ENCODE assay signal across 8 cellular contexts in the genomic region with DNA sequence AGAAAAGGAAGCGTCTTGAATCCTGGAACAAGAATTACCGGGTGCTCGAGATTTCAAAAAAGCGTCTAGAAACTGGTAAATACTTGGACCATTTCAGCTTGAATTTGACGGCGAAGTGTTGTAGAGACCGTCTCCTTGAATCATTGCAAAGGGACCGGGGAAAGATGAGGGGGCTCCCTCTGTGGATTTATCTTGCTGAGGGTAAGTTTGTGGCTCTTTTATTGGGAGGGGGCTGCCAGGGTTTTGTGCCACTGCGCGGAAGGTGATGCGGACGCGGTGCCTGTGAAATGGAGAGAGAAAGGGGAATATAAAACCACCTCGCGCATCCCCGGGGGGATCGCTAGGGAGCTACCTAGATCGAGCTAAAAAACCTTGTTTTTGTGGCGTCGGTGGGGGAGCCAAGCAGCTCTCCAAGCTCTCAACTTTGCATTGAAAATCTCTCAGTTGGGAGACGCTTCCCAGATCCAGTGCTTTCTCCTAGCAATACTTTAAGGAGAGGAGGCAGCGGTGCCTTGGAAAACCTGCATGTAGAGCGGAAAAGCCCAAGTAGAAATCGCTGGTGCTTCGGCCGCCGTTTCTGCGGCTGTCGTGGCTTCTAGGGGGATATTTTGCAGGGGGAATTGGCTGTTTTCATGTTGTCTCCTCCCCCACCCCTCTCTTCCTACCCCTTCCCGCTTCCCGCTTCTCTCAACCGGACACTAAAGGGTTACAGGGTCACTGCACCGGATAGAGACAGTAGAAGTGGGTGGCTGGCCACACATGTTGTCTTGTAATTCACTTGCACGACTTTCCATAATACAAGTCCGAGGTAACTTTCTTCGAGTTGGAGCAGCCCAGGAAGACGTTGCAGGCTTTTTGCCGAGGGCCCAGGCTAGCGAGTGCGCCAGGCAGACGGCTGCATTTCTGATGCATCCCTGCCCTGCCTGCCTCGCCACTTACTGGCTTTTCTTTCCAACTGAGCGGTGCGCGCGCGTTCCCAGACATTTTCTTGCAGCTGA.
DNase-seq lines count a peak whose midpoint lies in the region; ATAC-seq, FAIRE-seq and TF ChIP-seq lines count a peak whose summit lies in the region.

No MANE protein-coding gene starts in this region.

- no peak overlapping the region for H4K91ac ChIP-seq in H1 (replicated peaks; ENCODE audit: insufficient read length, low read length)

- peak in 1 of 2 experiments; percentile 1; a peak in 1 of 4 replicates for TF ChIP-seq RAD21 in H1 (IDR thresholded peaks at IDR 0.05 in 1 of 2, conservative IDR thresholded peaks at IDR 0.05 in 1 of 2; ENCODE audit: low read depth in 2 of 2, low read length in 2 of 2)

- no peak overlapping the region for H3K56ac ChIP-seq in H1 (replicated peaks; ENCODE audit: insufficient read length, low read depth, low read length)

- peak overlapping the region; percentile 86 to 97 for H3K4me2 ChIP-seq in H1 (ENCODE audit: insufficient read depth in 1 of 2, low read depth in 2 of 2, low read length in 2 of 2)

- H2BK15ac ChIP-seq in H1 (ENCODE audit: low read length), result no peak overlapping the region

- H2BK120ac ChIP-seq in H1 (replicated peaks; ENCODE audit: low read depth, low read length), result no peak overlapping the region

- H2AFZ ChIP-seq in H1 (ENCODE audit: low read length), result peak overlapping the region; percentile 94

- no peak; a peak in 1 of 3 replicates for TF ChIP-seq POLR2A in H1 (IDR thresholded peaks at IDR 0.05; ENCODE audit: control extremely low read depth in 1 of 2, low read depth in 2 of 2, low read length in 2 of 2)
- no peak for TF ChIP-seq POLR2A in tibial nerve (IDR thresholded peaks at IDR 0.05)
- TF ChIP-seq POLR2A in GM12892 (IDR thresholded peaks at IDR 0.05; ENCODE audit: low read depth, low read length), result no peak

- no peak overlapping the region for H2AK5ac ChIP-seq in H1 (ENCODE audit: low read depth, low read length)

- no peak for TF ChIP-seq EP300 in H1 (IDR thresholded peaks at IDR 0.05; ENCODE audit: borderline replicate concordance in 1 of 2, low read depth in 2 of 2, low read length in 2 of 2)
- TF ChIP-seq EP300 in tibial nerve (IDR thresholded peaks at IDR 0.05), result peak in 1 of 2 donors; percentile 11

- POLR2A ChIA-PET in BJ (lab: Charles Lee) (interaction anchor here (0.6 kb wide), 1 partner anchor 613 kb away, joined by 3 read pairs; no protein-coding TSS in a partner anchor), H1 (lab: Charles Lee; ENCODE audit: partially characterized antibody) (interaction anchor here (0.7 kb wide), 1 partner anchor 188 kb away, joined by 3 read pairs; the partner anchor contains the start of gene NLGN1)

- H3K18ac ChIP-seq in H1 (ENCODE audit: extremely low read depth, low read length), result peak overlapping the region; percentile 21; the same call in 1 of the 2 replicates

- H3K79me1 ChIP-seq in H1 (ENCODE audit: low read depth, low read length), result no peaks in the 10 kb centered on the region

- CTCF ChIA-PET in BJ (lab: Yijun Ruan, JAX) (interaction anchor here (0.6 to 1.2 kb wide), 7 partner anchors 9 to 856 kb away, joined by 3 to 4 read pairs (median 3); no protein-coding TSS in a partner anchor), H1 (lab: Charles Lee; ENCODE audit: partially characterized antibody) (interaction anchor here (0.6 to 1.2 kb wide), 4 partner anchors 31 to 324 kb away, joined by 3 to 5 read pairs (median 4); no protein-coding TSS in a partner anchor)

- H3K79me2 ChIP-seq in H1 (ENCODE audit: control insufficient read depth in 1 of 2, insufficient read depth in 2 of 2, low read length in 2 of 2), result no peaks in the 10 kb centered on the region

- H3K36me3 ChIP-seq in BJ (ENCODE audit: control insufficient read depth, insufficient read depth, low read length) (no peaks in the 10 kb centered on the region), H1 (ENCODE audit: control insufficient read depth in 2 of 4, insufficient read depth in 4 of 4, low read length in 3 of 4) (no peaks in the 10 kb centered on the region), tibial nerve (no peaks in the 10 kb centered on the region)

- 0 out of 2 replicates have a peak overlapping the region, but pooled peaks have one; percentile 11 for H2BK12ac ChIP-seq in H1 (ENCODE audit: low read depth, low read length)

- H2BK5ac ChIP-seq in H1 (ENCODE audit: low read depth, low read length), result peak overlapping the region; percentile 20; the same call in 1 of the 2 replicates

- no peaks in the 10 kb centered on the region for H4K20me1 ChIP-seq in H1 (replicated peaks in 1 of 2; ENCODE audit: control insufficient read depth in 1 of 2, insufficient read depth in 2 of 2, low read length in 2 of 2)

- no peaks in the 10 kb centered on the region for H3K27me3 ChIP-seq in BJ (ENCODE audit: control insufficient read depth, insufficient read depth, low read length)
- H3K27me3 ChIP-seq in H1 (replicated peaks in 1 of 4; ENCODE audit: control insufficient read depth in 3 of 4, extremely low read depth in 1 of 4, insufficient read depth in 3 of 4, low read length in 3 of 4), result no peaks in the 10 kb centered on the region; a peak in 1 of 7 replicates
- H3K27me3 ChIP-seq in tibial nerve, result no peaks in the 10 kb centered on the region

- FAIRE-seq in H1 (lab: Jason Lieb, UNC) (peak; percentile 71), GM12892 (lab: Jason Lieb, UNC) (no peak)

- no peak overlapping the region for H2BK20ac ChIP-seq in H1 (ENCODE audit: low read length)

- peaks cover 12% of the 10 kb centered on the region for H3K23me2 ChIP-seq in H1 (ENCODE audit: low read depth, low read length)

- no peaks in the 10 kb centered on the region for H3K9me3 ChIP-seq in H1 (ENCODE audit: insufficient read depth in 2 of 2, low read depth in 1 of 2, low read length in 1 of 2)
- no peaks in the 10 kb centered on the region for H3K9me3 ChIP-seq in tibial nerve

- H4K8ac ChIP-seq in H1 (ENCODE audit: extremely low read depth, insufficient read depth, low read length), result peak overlapping the region; percentile 6; the same call in 1 of the 2 replicates

- peak; percentile 22 for DNase-seq in BJ (ENCODE audit: low read depth)
- DNase-seq in NCI-H2227 (lab: John Stamatoyannopoulos, UW; ENCODE audit: unreplicated experiment), result peak; percentile 70
- DNase-seq in H1 (ENCODE audit: low read depth in 1 of 2, low spot score in 2 of 2), result peak in 1 of 2 experiments; percentile 69
- peak; percentile 5 to 69 for DNase-seq in lung microvascular endothelial cell (ENCODE audit: low read depth in 2 of 2)
- DNase-seq in tibial nerve (ENCODE audit: low spot score in 2 of 2), result peak; percentile 16 to 17
- no peak for DNase-seq in GM12892 (ENCODE audit: insufficient read length)
- no peak for DNase-seq in NK-92 (lab: John Stamatoyannopoulos, UW; ENCODE audit: unreplicated experiment)

- 0 out of 2 replicates have a peak overlapping the region, but pooled peaks have one; percentile 8 for H3K27ac ChIP-seq in H1 (ENCODE audit: low read depth, low read length)
- H3K27ac ChIP-seq in tibial nerve, result peak overlapping the region in 1 of 4 donors; percentile 21

- TF ChIP-seq CTCF in BJ (IDR thresholded peaks at IDR 0.05; ENCODE audit: insufficient read depth, low read depth, low read length) (no peak), H1 (IDR thresholded peaks at IDR 0.05; ENCODE audit: control extremely low read depth in 1 of 3, insufficient read depth in 1 of 3, low read depth in 1 of 3, low read length in 3 of 3) (no peak), tibial nerve (IDR thresholded peaks at IDR 0.05) (no peak)

- H3K4me3 ChIP-seq in BJ (ENCODE audit: low read depth, low read length) (peak overlapping the region; percentile 56), H1 (ENCODE audit: extremely low read depth in 1 of 4, insufficient read depth in 2 of 4, low read depth in 3 of 4, low read length in 4 of 4) (peak overlapping the region; percentile 60 to 78 (median 68)), tibial nerve (peak overlapping the region; percentile 25 to 57 (median 45))

- H3K4me1 ChIP-seq in H1 (replicated peaks in 1 of 4; ENCODE audit: control insufficient read depth in 3 of 4, insufficient read depth in 4 of 4, low read length in 3 of 4) (peaks cover 0 to 5% (median 1%) of the 10 kb centered on the region in 4 experiments; a peak in 3 of 7 replicates), tibial nerve (peaks cover 0 to 6% (median 0%) of the 10 kb centered on the region in 4 donors)

- no peak overlapping the region for H3K23ac ChIP-seq in H1 (ENCODE audit: insufficient read length)

- H3K14ac ChIP-seq in H1 (ENCODE audit: insufficient read length), result no peak overlapping the region

- H4K5ac ChIP-seq in H1 (ENCODE audit: insufficient read length, low read depth, low read length), result peak overlapping the region; percentile 20

- no peak overlapping the region for H3K4ac ChIP-seq in H1 (replicated peaks; ENCODE audit: insufficient read length, low read depth, low read length)

- WGBS in H1 (ENCODE audit: extremely low coverage in 1 of 2, insufficient coverage in 1 of 2, insufficient read length in 1 of 2, insufficient replicate concordance in 2 of 2, low coverage in 1 of 2, low lambda C conversion rate in 2 of 2, missing lambda C conversion rate in 1 of 2), 2 experiments, result 2% methylated on average over 45 of the region's 47 CpGs; no CpG with 5 or more reads in 1 of the 2 experiments
- whole genome bisulfite sequencing in tibial nerve, 2 donors, result 2 to 3% methylated on average over 44 to 47 of the region's 47 CpGs

- peak overlapping the region in 3 of 4 experiments; percentile 39 to 66 (median 52); a peak in 6 of 7 replicates for H3K9ac ChIP-seq in H1 (replicated peaks in 1 of 4; ENCODE audit: extremely low read depth in 1 of 4, low read depth in 3 of 4, low read length in 3 of 4)

- no peak for ATAC-seq in HG03521 (IDR thresholded peaks at IDR 0.05; ENCODE audit: unreplicated experiment)

TF ChIP-seq in H1, 55 proteins besides CTCF, POLR2A, EP300 and RAD21 (continues in another document):
- no peak for TF ChIP-seq SIX5 (IDR thresholded peaks at IDR 0.05; ENCODE audit: low read depth, low read length)
- peak; percentile 35; the same call in 1 of the 2 replicates for TF ChIP-seq TAF1 (IDR thresholded peaks at IDR 0.05; ENCODE audit: low read depth, low read length)
- 0 out of 2 replicates have a peak, but pooled peaks have one; percentile 6 for TF ChIP-seq JUND (IDR thresholded peaks at IDR 0.05; ENCODE audit: low read length)
- no peak for TF ChIP-seq HDAC6 (IDR thresholded peaks at IDR 0.05; ENCODE audit: low read depth, low read length)
- 0 out of 2 replicates have a peak, but pooled peaks have one; percentile 28 for TF ChIP-seq MAX (IDR thresholded peaks at IDR 0.05)

Comparison
In these comparisons a context has a peak if more than half of its experiments do, and no peak if none do; other contexts are left out.
1. DNase-seq: peak in BJ (single experiment), NCI-H2227 (single experiment), lung microvascular endothelial cell (2 of 2) and tibial nerve (2 of 2); none in GM12892 (single experiment) and NK-92 (single experiment).
2. Peak in every context shown above with its lines, with median percentiles within 50 percentile points of each other: H3K4me3 ChIP-seq.